9 cellular contexts compared by ENCODE assay signal in genomic region chr2:230124792-230125452, GRCh38. TPM values are rescaled to one million over a fixed set of nuclear protein-coding genes. Genes with fewer than 3 reads are reported as not detected.
A peak's percentile ranks its signal among the peaks of the same experiment; 100 is the strongest.
DNase-seq lines count a peak whose midpoint lies in the region; ATAC-seq lines count a peak whose summit lies in the region.
"Had no signal": no experiment of that assay in that cellular context is flagged by ENCODE, and none has a peak within 500 bp of the region (broad histone marks: within the 10 kb centered on the region; RNA-seq: fewer than 3 reads in every experiment).

No MANE protein-coding gene starts in this region.

- H3K36me3 Mint-ChIP-seq in activated T-helper 17 cell treated with anti-CD3 and anti-CD28 coated beads, Interleukin-2, amount 50 U/mL, for 72 hours (ENCODE audit: low read depth), result no peaks in the 10 kb centered on the region

- peak; percentile 34 for DNase-seq in stimulated activated naive CD8-positive, alpha-beta T cell treated with anti-CD3 and anti-CD28 coated beads, Interleukin-15, Interleukin-2, amounts not matched to agents 100 U/mL and 50 U/mL, for 24 hours
- DNase-seq in SW480 (ENCODE audit: low spot score) (no peak), SHP77 treated with DMSO at 0.1 percent for 48 hours (lab: John Stamatoyannopoulos, UW) (no peak), DMS53 (lab: John Stamatoyannopoulos, UW) (no peak)
- DNase-seq in stimulated activated naive CD4-positive, alpha-beta T cell (lab: John Stamatoyannopoulos, UW), result no peak
- DNase-seq: MM.1S had no signal

- no peak overlapping the region for H3K27ac Mint-ChIP-seq in activated T-helper 17 cell treated with anti-CD3 and anti-CD28 coated beads, Interleukin-2, amount 50 U/mL, for 72 hours

- no peaks in the 10 kb centered on the region for H3K4me1 Mint-ChIP-seq in activated T-helper 17 cell treated with anti-CD3 and anti-CD28 coated beads, Interleukin-2, amount 50 U/mL, for 72 hours

- no peak overlapping the region for H3K4me3 Mint-ChIP-seq in activated T-helper 17 cell treated with anti-CD3 and anti-CD28 coated beads, Interleukin-2, amount 50 U/mL, for 72 hours

- peak; percentile 88 for ATAC-seq in GM19395 (IDR thresholded peaks at IDR 0.05; ENCODE audit: unreplicated experiment)
- peak; percentile 62 for ATAC-seq in HG03469 (IDR thresholded peaks at IDR 0.05; ENCODE audit: unreplicated experiment)
- ATAC-seq in activated T-helper 17 cell treated with anti-CD3 and anti-CD28 coated beads, Interleukin-2, amount 50 U/mL, for 72 hours (replicated peaks), result peak; percentile 21
- peak; percentile 66 for ATAC-seq in stimulated activated naive CD8-positive, alpha-beta T cell treated with anti-CD3 and anti-CD28 coated beads, Interleukin-15, Interleukin-2, amounts not matched to agents 100 U/mL and 50 U/mL, for 24 hours

- H3K9me3 Mint-ChIP-seq in activated T-helper 17 cell treated with anti-CD3 and anti-CD28 coated beads, Interleukin-2, amount 50 U/mL, for 72 hours, result no peaks in the 10 kb centered on the region

- H3K27me3 Mint-ChIP-seq in activated T-helper 17 cell treated with anti-CD3 and anti-CD28 coated beads, Interleukin-2, amount 50 U/mL, for 72 hours, result no peaks in the 10 kb centered on the region

RNA-seq across cellular contexts. Expression of gene SLC16A14, which starts 56.2 kb away (rescaled TPM):
- not detected for total RNA-seq in activated T-helper 17 cell treated with anti-CD3 and anti-CD28 coated beads, Interleukin-2, amount 50 U/mL, for 72 hours

Comparison
In these comparisons a context has a peak if more than half of its experiments do, and no peak if none do; other contexts are left out.
1. ATAC-seq: peak in every context shown above with its lines; median percentile 88 in GM19395; 66 in stimulated activated naive CD8-positive, alpha-beta T cell treated with anti-CD3 and anti-CD28 coated beads, Interleukin-15, Interleukin-2, amounts not matched to agents 100 U/mL and 50 U/mL, for 24 hours; 62 in HG03469; 21 in activated T-helper 17 cell treated with anti-CD3 and anti-CD28 coated beads, Interleukin-2, amount 50 U/mL, for 72 hours.